Comparison of ENCODE assay signal across 1 cellular context in the genomic region with DNA sequence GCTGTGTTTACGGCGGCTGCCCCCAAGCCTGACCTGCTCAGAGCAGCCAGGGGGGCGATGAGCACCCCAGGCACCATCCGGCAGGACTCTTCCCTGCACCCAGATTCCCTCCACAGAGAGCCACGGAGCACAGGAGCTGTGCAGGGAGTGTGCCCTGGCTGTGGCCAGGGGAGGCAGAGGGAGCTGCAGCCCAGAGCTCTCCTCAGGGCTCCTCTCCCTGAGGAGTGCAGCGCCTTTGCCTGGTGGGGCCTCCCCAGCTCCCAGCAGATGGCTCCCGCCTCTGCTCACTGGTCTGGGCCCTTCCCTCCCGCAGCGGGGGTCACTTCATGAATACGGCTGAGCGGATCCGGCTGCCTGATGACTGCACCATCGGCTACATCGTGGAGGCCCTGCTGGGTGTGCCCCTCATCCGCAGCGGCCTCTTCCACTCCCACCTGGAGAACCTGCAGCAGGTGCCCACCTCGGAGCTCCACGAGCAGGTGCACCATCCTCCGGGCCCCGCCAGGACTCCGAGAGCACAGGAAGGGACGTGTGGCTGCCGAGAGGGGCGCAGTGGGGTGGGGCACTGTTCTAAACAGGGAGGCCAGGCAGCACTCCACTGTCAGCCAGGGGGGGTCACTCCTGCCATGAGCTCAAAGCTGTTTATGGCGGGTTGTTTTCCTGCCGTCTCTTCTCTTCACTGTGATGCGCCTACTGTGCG.
TF ChIP-seq lines count a peak whose summit lies in the region.

No MANE protein-coding gene starts in this region.

TF ChIP-seq in H1, 55 proteins besides CTCF, POLR2A, EP300 and RAD21:
- no peak for TF ChIP-seq CBX8 (IDR thresholded peaks at IDR 0.05; ENCODE audit: borderline replicate concordance, low read depth, low read length)
- TF ChIP-seq RFX5 (IDR thresholded peaks at IDR 0.05; ENCODE audit: borderline replicate concordance, low read depth, low read length), result no peak
- TF ChIP-seq KDM1A (IDR thresholded peaks at IDR 0.05; ENCODE audit: borderline replicate concordance, low read length), result no peak
- no peak for TF ChIP-seq TBP (IDR thresholded peaks at IDR 0.05; ENCODE audit: low read depth, low read length)
- TF ChIP-seq SRF (IDR thresholded peaks at IDR 0.05; ENCODE audit: low read depth, low read length), result no peak
- TF ChIP-seq RBBP5 (IDR thresholded peaks at IDR 0.05; ENCODE audit: borderline replicate concordance, low read depth, low read length), result no peak
- no peak for TF ChIP-seq JUN (IDR thresholded peaks at IDR 0.05; ENCODE audit: low read depth, low read length)
- no peak for TF ChIP-seq CHD2 (IDR thresholded peaks at IDR 0.05; ENCODE audit: low read length)
TF ChIP-seq in H1: peak in this region for 0.
